In genomic region chr3:45499529-45499928, GRCh38 we compare ENCODE assay signal across 9 cellular contexts.
DNase-seq lines count a peak whose midpoint lies in the region; ATAC-seq and TF ChIP-seq lines count a peak whose summit lies in the region.
"Had no signal": no experiment of that assay in that cellular context is flagged by ENCODE, and none has a peak within 500 bp of the region (broad histone marks: within the 10 kb centered on the region; RNA-seq: fewer than 3 reads in every experiment).

No MANE protein-coding gene starts in this region.

- H3K27ac Mint-ChIP-seq in T-helper 2 cell treated with Interferon-gamma antibody and Interleukin-4, amounts not matched to agents 5 μg/mL and 100 μg/mL, for 36 hours: no peak overlapping the region

- no peaks in the 10 kb centered on the region for H3K9me3 ChIP-seq in suprapubic skin

- no peak for TF ChIP-seq POLR2A in suprapubic skin (IDR thresholded peaks at IDR 0.05)

- H3K4me1 Mint-ChIP-seq in T-helper 2 cell treated with Interferon-gamma antibody and Interleukin-4, amounts not matched to agents 5 μg/mL and 100 μg/mL, for 36 hours (ENCODE audit: low read depth): no peaks in the 10 kb centered on the region

- peak; percentile 10 to 35 for TF ChIP-seq CTCF in suprapubic skin (IDR thresholded peaks at IDR 0.05)

- no peak overlapping the region for H3K27ac ChIP-seq in suprapubic skin

- no peaks in the 10 kb centered on the region for H3K27me3 Mint-ChIP-seq in T-helper 2 cell treated with Interferon-gamma antibody and Interleukin-4, amounts not matched to agents 5 μg/mL and 100 μg/mL, for 36 hours (ENCODE audit: low read depth)

- H3K36me3 ChIP-seq in suprapubic skin: peaks cover 29% of the 10 kb centered on the region

- TF ChIP-seq EP300 in suprapubic skin (IDR thresholded peaks at IDR 0.05): no peak

- no peak overlapping the region for H3K4me3 Mint-ChIP-seq in T-helper 2 cell treated with Interferon-gamma antibody and Interleukin-4, amounts not matched to agents 5 μg/mL and 100 μg/mL, for 36 hours

- 71% methylated on average over 3 of the region's 3 CpGs for WGBS in suprapubic skin

- no peaks in the 10 kb centered on the region for H3K9me3 Mint-ChIP-seq in T-helper 2 cell treated with Interferon-gamma antibody and Interleukin-4, amounts not matched to agents 5 μg/mL and 100 μg/mL, for 36 hours

- H3K4me1 ChIP-seq in suprapubic skin: no peaks in the 10 kb centered on the region

- peak; percentile 3 for DNase-seq in NCI-H2171 treated with DMSO at 0.1 percent for 48 hours (lab: John Stamatoyannopoulos, UW)
- no peak for DNase-seq in NCI-H2171 (lab: John Stamatoyannopoulos, UW)
- peak; percentile 59 for DNase-seq in OCI-M1 (lab: John Stamatoyannopoulos, UW)
- peak; percentile 62 for DNase-seq in fibroblast of gingiva (ENCODE audit: low read depth)
- no peak for DNase-seq in suprapubic skin (ENCODE audit: low spot score in 2 of 2)
- DNase-seq in T-helper 2 cell treated with Interferon-gamma antibody and Interleukin-4, amounts not matched to agents 5 μg/mL and 100 μg/mL, for 36 hours (ENCODE audit: low spot score): no peak
- DNase-seq in nucleus accumbens (lab: John Stamatoyannopoulos, UW): no peak

- no peak overlapping the region for H3K4me3 ChIP-seq in suprapubic skin
- H3K4me3 ChIP-seq: lung had no signal

- ATAC-seq in GM18873 (IDR thresholded peaks at IDR 0.05; ENCODE audit: low FRiP score, unreplicated experiment): no peak

- H3K36me3 Mint-ChIP-seq in T-helper 2 cell treated with Interferon-gamma antibody and Interleukin-4, amounts not matched to agents 5 μg/mL and 100 μg/mL, for 36 hours (ENCODE audit: low read depth): peaks cover 9% of the 10 kb centered on the region

- H3K27me3 ChIP-seq in suprapubic skin: no peaks in the 10 kb centered on the region

Comparison
In these comparisons a context has a peak if more than half of its experiments do, and no peak if none do; other contexts are left out.
1. DNase-seq: peak in NCI-H2171 treated with DMSO at 0.1 percent for 48 hours (single experiment), OCI-M1 (single experiment) and fibroblast of gingiva (single experiment); none in NCI-H2171 (single experiment), suprapubic skin (0 of 2), T-helper 2 cell treated with Interferon-gamma antibody and Interleukin-4, amounts not matched to agents 5 μg/mL and 100 μg/mL, for 36 hours (single experiment) and nucleus accumbens (0 of 56).